ENCODE assay signal across 8 cellular contexts in genomic region chr12:51980051-51980808, GRCh38. TPM values are rescaled to one million over a fixed set of nuclear protein-coding genes. Genes with fewer than 3 reads are reported as not detected.
DNase-seq lines count a peak whose midpoint lies in the region; ATAC-seq lines count a peak whose summit lies in the region.

No MANE protein-coding gene starts in this region.

- ATAC-seq in HG02973 (IDR thresholded peaks at IDR 0.05; ENCODE audit: unreplicated experiment) (peak; percentile 70), left lobe of liver (peak; percentile 88)

- peak; percentile 47 to 67 for DNase-seq in NCI-H524 (lab: John Stamatoyannopoulos, UW)
- DNase-seq in NCI-H524 treated with DMSO at 0.1 percent for 48 hours (lab: John Stamatoyannopoulos, UW), result no peak
- peak; percentile 73 for DNase-seq in NCI-H2196 (lab: John Stamatoyannopoulos, UW; ENCODE audit: unreplicated experiment)
- DNase-seq in activated CD4-positive, CD25-positive, alpha-beta regulatory T cell (lab: John Stamatoyannopoulos, UW), result peak; percentile 18 to 29 (median 24)
- DNase-seq in central memory CD4-positive, alpha-beta T cell, result peak; percentile 64
- DNase-seq in left lobe of liver (ENCODE audit: low spot score), result peak; percentile 72
- DNase-seq in stimulated activated CD4-positive, alpha-beta T cell treated with anti-CD3 and anti-CD28 coated beads, TNF-alpha, amount 100 ng/mL, for 4 hours (ENCODE audit: low read depth in 3 of 3), result peak; percentile 28 to 51 (median 39)

RNA-seq across cellular contexts. Expression of gene TAMALIN, which starts 26.5 kb away (rescaled TPM):
- total RNA-seq in left lobe of liver, result 5.5 TPM

RNA-seq across cellular contexts. Expression of gene ACVR1B, which starts 28.7 kb away (rescaled TPM):
- 28.0 TPM for total RNA-seq in left lobe of liver
